22 cellular contexts compared by ENCODE assay signal in genomic region chrX:66919280-66919832, GRCh38.
DNase-seq lines count a peak whose midpoint lies in the region; ATAC-seq and TF ChIP-seq lines count a peak whose summit lies in the region.
"Had no signal": no experiment of that assay in that cellular context is flagged by ENCODE, and none has a peak within 500 bp of the region (broad histone marks: within the 10 kb centered on the region; RNA-seq: fewer than 3 reads in every experiment).

No MANE protein-coding gene starts in this region.

- H3K27ac ChIP-seq in RWPE1, result no peak overlapping the region
- H3K27ac ChIP-seq: BLaER1, SJCRH30 had no signal

- H3K4me1 Mint-ChIP-seq in nephron progenitor cell, result peaks cover 8% of the 10 kb centered on the region
- H3K4me1 Mint-ChIP-seq: CD8-positive, alpha-beta memory T cell had no signal

- in situ Hi-C loops in Caki2 (cut with HindIII; ENCODE audit: low pct_unique_long_range_greater_than_20kb, low sequenced_read_pairs), result no loop called here

- no peak overlapping the region for H3K4me3 Mint-ChIP-seq in nephron progenitor cell
- H3K4me3 Mint-ChIP-seq: CD8-positive, alpha-beta memory T cell had no signal

- ATAC-seq in GM19452 (IDR thresholded peaks at IDR 0.05; ENCODE audit: unreplicated experiment) (no peak), HG03342 (IDR thresholded peaks at IDR 0.05; ENCODE audit: unreplicated experiment) (no peak)
- ATAC-seq: GM12878 had no signal

- H3K4me3 ChIP-seq in fibroblast of villous mesenchyme (ENCODE audit: low read depth, low read length), result no peak overlapping the region
- H3K4me3 ChIP-seq: BLaER1, GM12878, SJCRH30 had no signal

- H3K27ac Mint-ChIP-seq in nephron progenitor cell, result peak overlapping the region; percentile 12
- H3K27ac Mint-ChIP-seq: CD8-positive, alpha-beta memory T cell had no signal

- TF ChIP-seq CTCF in RWPE1 (conservative IDR thresholded peaks at IDR 0.05; ENCODE audit: low read depth) (no peak), fibroblast of villous mesenchyme (IDR thresholded peaks at IDR 0.05; ENCODE audit: insufficient read depth, low read depth, low read length) (no peak), nephron progenitor cell (IDR thresholded peaks at IDR 0.05) (no peak)

- POLR2A ChIA-PET in RWPE1 (lab: Yijun Ruan, JAX; ENCODE audit: low non-redundant PET), result no interaction called here

- no peaks in the 10 kb centered on the region for H3K36me3 Mint-ChIP-seq in nephron progenitor cell (ENCODE audit: low read depth)
- H3K36me3 Mint-ChIP-seq: CD8-positive, alpha-beta memory T cell had no signal

- no peaks in the 10 kb centered on the region for H3K27me3 Mint-ChIP-seq in nephron progenitor cell (ENCODE audit: low read depth, poor library complexity)

- H3K9me3 Mint-ChIP-seq in nephron progenitor cell, result peaks cover 46% of the 10 kb centered on the region
- H3K9me3 Mint-ChIP-seq: CD8-positive, alpha-beta memory T cell had no signal

- DNase-seq in Caki2 (ENCODE audit: low read depth) (peak; percentile 58), RWPE1 (ENCODE audit: low spot score) (peak; percentile 1), fibroblast of villous mesenchyme (ENCODE audit: low read depth) (peak; percentile 1), nephron progenitor cell (no peak), NCI-H1436 (lab: John Stamatoyannopoulos, UW) (no peak), DMS153 (lab: John Stamatoyannopoulos, UW) (no peak)
- DNase-seq: CD8-positive, alpha-beta memory T cell; GDM1; GOT3; IMR-90; Kasumi-1; NCI-H1417 treated with DMSO at 0.1 percent for 48 hours; NCI-H2029; NCI-H2171 treated with DMSO at 0.1 percent for 48 hours; NCI-H446 treated with DMSO at 0.1 percent for 48 hours; NK-92 treated with Interleukin-12 subunit alpha and Interleukin-12 subunit beta, amount 100 ng/mL, for 24 hours; RPMI8226; SJCRH30 had no signal

- CTCF ChIA-PET in RWPE1 (lab: Yijun Ruan, JAX), result no interaction called here

Comparison
In these comparisons a context has a peak if more than half of its experiments do, and no peak if none do; other contexts are left out.
1. DNase-seq: peak in Caki2 (single experiment), RWPE1 (single experiment) and fibroblast of villous mesenchyme (single experiment); none in nephron progenitor cell (single experiment), NCI-H1436 (single experiment) and DMS153 (single experiment).